16 cellular contexts compared by ENCODE assay signal in genomic region chr6:118679293-118679692, GRCh38. TPM values are rescaled to one million over a fixed set of nuclear protein-coding genes. Genes with fewer than 3 reads are reported as not detected.
DNase-seq lines count a peak whose midpoint lies in the region; ATAC-seq and TF ChIP-seq lines count a peak whose summit lies in the region.
"Had no signal": no experiment of that assay in that cellular context is flagged by ENCODE, and none has a peak within 500 bp of the region (broad histone marks: within the 10 kb centered on the region; RNA-seq: fewer than 3 reads in every experiment).

No MANE protein-coding gene starts in this region.

- H3K27ac Mint-ChIP-seq in activated CD4-positive, alpha-beta T cell treated with anti-CD3 and anti-CD28 coated beads for 36 hours, result peak overlapping the region; percentile 64
- H3K27ac Mint-ChIP-seq: activated B cell treated with CpG ODN at 0.5 μM for 24 hours had no signal

- no peak for TF ChIP-seq CTCF in NB4 (IDR thresholded peaks at IDR 0.05; ENCODE audit: low read depth, low read length)
- no peak for TF ChIP-seq CTCF in epithelial cell of proximal tubule (conservative IDR thresholded peaks at IDR 0.05; ENCODE audit: low read depth, low read length)
- no peak for TF ChIP-seq CTCF in GM10266 (IDR thresholded peaks at IDR 0.05; ENCODE audit: control insufficient read depth, insufficient read depth, low read depth, missing control alignments)

- H3K4me1 Mint-ChIP-seq in activated CD4-positive, alpha-beta T cell treated with anti-CD3 and anti-CD28 coated beads for 36 hours, result peaks cover 61% of the 10 kb centered on the region

- intact Hi-C loops in activated CD4-positive, alpha-beta T cell treated with anti-CD3 and anti-CD28 coated beads for 36 hours (cut with DNase I, micrococcal nuclease), result no loop called here

- H3K4me3 ChIP-seq in NB4 (ENCODE audit: low read depth, low read length), result no peak overlapping the region
- no peak overlapping the region for H3K4me3 ChIP-seq in epithelial cell of proximal tubule (ENCODE audit: low read depth, low read length)
- H3K4me3 ChIP-seq: left ventricle myocardium inferior, tibial nerve had no signal

- peak; percentile 24 for ATAC-seq in activated CD4-positive, alpha-beta T cell treated with anti-CD3 and anti-CD28 coated beads for 36 hours
- ATAC-seq in HG02852 (IDR thresholded peaks at IDR 0.05; ENCODE audit: unreplicated experiment), result no peak
- no peak for ATAC-seq in HG03159 (IDR thresholded peaks at IDR 0.05; ENCODE audit: unreplicated experiment)

- H3K36me3 Mint-ChIP-seq in activated CD4-positive, alpha-beta T cell treated with anti-CD3 and anti-CD28 coated beads for 36 hours (ENCODE audit: low read depth), result peaks cover 26% of the 10 kb centered on the region

- CTCF ChIA-PET in activated CD4-positive, alpha-beta T cell treated with anti-CD3 and anti-CD28 coated beads for 36 hours (lab: Charles Lee), result interaction anchor here (1.4 kb wide), 1 partner anchor 8 kb away, joined by 3 read pairs; no protein-coding TSS in a partner anchor

- H3K27me3 Mint-ChIP-seq in activated CD4-positive, alpha-beta T cell treated with anti-CD3 and anti-CD28 coated beads for 36 hours, result no peaks in the 10 kb centered on the region
- H3K27me3 Mint-ChIP-seq: activated B cell treated with CpG ODN at 0.5 μM for 24 hours had no signal

- no peak for TF ChIP-seq POLR2A in NB4 (IDR thresholded peaks at IDR 0.05; ENCODE audit: extremely low read depth, insufficient read length)

- H3K4me3 Mint-ChIP-seq in activated CD4-positive, alpha-beta T cell treated with anti-CD3 and anti-CD28 coated beads for 36 hours, result no peak overlapping the region
- H3K4me3 Mint-ChIP-seq: activated B cell treated with CpG ODN at 0.5 μM for 24 hours had no signal

- POLR2A ChIA-PET in activated CD4-positive, alpha-beta T cell treated with anti-CD3 and anti-CD28 coated beads for 36 hours (lab: Charles Lee), result no interaction called here

- H3K9me3 Mint-ChIP-seq in activated CD4-positive, alpha-beta T cell treated with anti-CD3 and anti-CD28 coated beads for 36 hours (ENCODE audit: low read depth), result no peaks in the 10 kb centered on the region
- H3K9me3 Mint-ChIP-seq: activated B cell treated with CpG ODN at 0.5 μM for 24 hours had no signal

- DNase-seq in activated CD4-positive, alpha-beta T cell treated with anti-CD3 and anti-CD28 coated beads for 36 hours, result no peak
- no peak for DNase-seq in activated CD4-positive, alpha-beta T cell treated with anti-CD3 and anti-CD28 coated beads for 4 hours
- peak; percentile 9 for DNase-seq in NB4 (ENCODE audit: low read depth)
- peak; percentile 29 for DNase-seq in epithelial cell of proximal tubule (ENCODE audit: low read depth)
- peak; percentile 71 for DNase-seq in renal cortical epithelial cell (ENCODE audit: low read depth)
- no peak for DNase-seq in GM10266 (ENCODE audit: extremely low spot score)
- DNase-seq: activated B cell treated with CpG ODN at 0.5 μM for 24 hours; activated naive CD4-positive, alpha-beta T cell; cortex of kidney; H7; left ventricle myocardium inferior; NCI-H1436; NCI-H82 had no signal

RNA-seq across cellular contexts. Expression of gene CEP85L, which starts 27.9 kb away (rescaled TPM):
- 10 to 100 TPM; 29.5 to 29.7 TPM for total RNA-seq in activated CD4-positive, alpha-beta T cell treated with anti-CD3 and anti-CD28 coated beads for 36 hours
- 2.2 and 3.3 TPM in 2 replicates for total RNA-seq in epithelial cell of proximal tubule
- 7.6 and 15.3 TPM in 2 replicates for total RNA-seq in renal cortical epithelial cell

Comparison
In these comparisons a context has a peak if more than half of its experiments do, and no peak if none do; other contexts are left out.
1. DNase-seq: peak in NB4 (single experiment), epithelial cell of proximal tubule (single experiment) and renal cortical epithelial cell (single experiment); none in activated CD4-positive, alpha-beta T cell treated with anti-CD3 and anti-CD28 coated beads for 36 hours (single experiment), activated CD4-positive, alpha-beta T cell treated with anti-CD3 and anti-CD28 coated beads for 4 hours (0 of 2) and GM10266 (single experiment).